Comparison of ENCODE assay signal across 17 cellular contexts in the genomic region with DNA sequence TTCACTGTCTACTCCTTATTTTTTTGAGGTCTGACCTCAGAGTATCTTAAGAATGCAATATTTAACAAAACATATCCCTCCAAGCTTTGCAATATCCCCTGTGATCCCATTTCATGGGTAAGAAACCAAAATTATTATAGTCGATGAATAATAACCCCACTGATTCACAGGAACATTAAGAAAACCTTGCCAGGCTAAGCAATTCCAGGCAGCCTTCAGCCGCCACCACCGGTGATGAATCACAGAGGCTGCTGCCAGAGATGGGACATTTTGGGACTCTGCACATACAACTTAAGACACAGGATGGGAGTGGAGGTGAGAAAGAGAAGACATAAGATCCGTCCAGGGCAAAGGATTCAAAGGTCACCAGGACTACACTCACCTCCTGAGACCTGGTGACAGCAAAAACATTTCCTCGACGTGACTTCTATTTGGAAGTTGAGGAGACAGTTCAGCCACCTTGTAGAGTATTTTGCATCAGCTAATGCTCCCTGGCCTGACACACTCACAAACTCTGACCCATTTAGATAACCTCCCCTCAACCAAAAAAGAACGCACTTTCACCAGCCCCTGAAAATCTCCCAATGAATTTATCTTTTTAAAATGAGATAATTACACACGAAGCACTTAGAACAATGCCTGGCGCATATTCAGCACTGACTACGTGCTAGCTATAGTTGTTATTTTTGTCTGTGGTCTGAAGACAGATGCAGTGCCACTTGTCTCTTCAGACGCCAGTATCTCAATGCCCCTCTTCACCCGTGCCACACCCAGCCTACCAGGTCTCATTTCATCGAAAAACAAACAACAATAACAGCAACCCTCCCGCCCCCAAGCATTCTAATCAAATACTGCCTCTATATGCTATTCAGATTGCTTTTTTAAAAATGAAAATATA. TPM values are rescaled to one million over a fixed set of nuclear protein-coding genes. Genes with fewer than 3 reads are reported as not detected.
DNase-seq lines count a peak whose midpoint lies in the region; ATAC-seq and TF ChIP-seq lines count a peak whose summit lies in the region.
"Had no signal": no experiment of that assay in that cellular context is flagged by ENCODE, and none has a peak within 500 bp of the region (broad histone marks: within the 10 kb centered on the region; RNA-seq: fewer than 3 reads in every experiment).

No MANE protein-coding gene starts in this region.

- H3K36me3 Mint-ChIP-seq in activated T-cell treated with anti-CD3 and anti-CD28 coated beads, Interleukin-2, amount 50 U/mL, for 72 hours (ENCODE audit: insufficient read depth in 2 of 2), result no peaks in the 10 kb centered on the region
- H3K36me3 Mint-ChIP-seq: activated CD8-positive, alpha-beta memory T cell treated with anti-CD3 and anti-CD28 coated beads, Interleukin-2, amount 10 ng/mL, durations not matched to agents 7 days and 5 days; T-cell; WTC11 had no signal

- H3K4me3 Mint-ChIP-seq in activated T-cell treated with anti-CD3 and anti-CD28 coated beads, Interleukin-2, amount 50 U/mL, for 72 hours, result no peak overlapping the region
- H3K4me3 Mint-ChIP-seq: activated CD8-positive, alpha-beta memory T cell treated with anti-CD3 and anti-CD28 coated beads, Interleukin-2, amount 10 ng/mL, durations not matched to agents 7 days and 5 days; endodermal cell; T-cell; WTC11 had no signal

- TF ChIP-seq CTCF in fibroblast of mammary gland (conservative IDR thresholded peaks at IDR 0.05; ENCODE audit: control insufficient read depth, insufficient read depth, low read depth, low read length), result no peak

- H3K27ac Mint-ChIP-seq in activated T-cell treated with anti-CD3 and anti-CD28 coated beads, Interleukin-2, amount 50 U/mL, for 72 hours, result no peak overlapping the region
- H3K27ac Mint-ChIP-seq: activated CD8-positive, alpha-beta memory T cell treated with anti-CD3 and anti-CD28 coated beads, Interleukin-2, amount 10 ng/mL, durations not matched to agents 7 days and 5 days; endodermal cell; T-cell; WTC11 had no signal

- H3K9me3 Mint-ChIP-seq in activated T-cell treated with anti-CD3 and anti-CD28 coated beads, Interleukin-2, amount 50 U/mL, for 72 hours, result no peaks in the 10 kb centered on the region
- H3K9me3 Mint-ChIP-seq: endodermal cell, T-cell, WTC11 had no signal

- ATAC-seq in HG03097 (IDR thresholded peaks at IDR 0.05; ENCODE audit: low FRiP score, unreplicated experiment), result no peak
- no peak for ATAC-seq in activated T-cell treated with anti-CD3 and anti-CD28 coated beads, Interleukin-2, amount 50 U/mL, for 72 hours (replicated peaks in 1 of 2)
- ATAC-seq: activated CD8-positive, alpha-beta memory T cell treated with anti-CD3 and anti-CD28 coated beads, Interleukin-2, amount 10 ng/mL, durations not matched to agents 7 days and 5 days; HepG2; T-cell had no signal

- no peaks in the 10 kb centered on the region for H3K4me1 Mint-ChIP-seq in activated T-cell treated with anti-CD3 and anti-CD28 coated beads, Interleukin-2, amount 50 U/mL, for 72 hours (ENCODE audit: low read depth)
- H3K4me1 Mint-ChIP-seq: activated CD8-positive, alpha-beta memory T cell treated with anti-CD3 and anti-CD28 coated beads, Interleukin-2, amount 10 ng/mL, durations not matched to agents 7 days and 5 days; T-cell had no signal

- no peaks in the 10 kb centered on the region for H3K27me3 Mint-ChIP-seq in activated T-cell treated with anti-CD3 and anti-CD28 coated beads, Interleukin-2, amount 50 U/mL, for 72 hours (ENCODE audit: low read depth)

- DNase-seq in EL, result peak; percentile 42
- DNase-seq in NCI-H748 treated with DMSO at 0.1 percent for 48 hours (lab: John Stamatoyannopoulos, UW), result peak; percentile 6
- DNase-seq in fibroblast of mammary gland (ENCODE audit: low read depth), result peak; percentile 53
- DNase-seq in posterior cingulate gyrus, result peak in 7 of 10 donors; percentile 7 to 89 (median 31)
- DNase-seq in Ammon's horn (ENCODE audit: low spot score), result no peak
- no peak for DNase-seq in NCI-H187 treated with DMSO at 0.1 percent for 48 hours (lab: John Stamatoyannopoulos, UW)
- no peak for DNase-seq in activated T-cell treated with anti-CD3 and anti-CD28 coated beads, Interleukin-2, amount 50 U/mL, for 72 hours
- DNase-seq: activated CD8-positive, alpha-beta memory T cell treated with anti-CD3 and anti-CD28 coated beads, Interleukin-2, amount 10 ng/mL, durations not matched to agents 7 days and 5 days; activated gamma-delta T cell treated with Interleukin-2 at 50 U/mL for 16 hours; endodermal cell; H7; NCI-H510A treated with DMSO at 0.1 percent for 48 hours; stimulated activated naive CD4-positive, alpha-beta T cell treated with Interleukin-2 at 50 U/mL for 16 hours; T-cell had no signal

- no peak overlapping the region for H3K4me3 ChIP-seq in fibroblast of mammary gland (ENCODE audit: control insufficient read depth, low read depth, low read length)

- intact Hi-C loops in posterior cingulate gyrus (cut with DNase I), result no loop called here

RNA-seq across cellular contexts. Expression of gene OVAAL, which starts 17.8 kb away (rescaled TPM):
- total RNA-seq in activated T-cell treated with anti-CD3 and anti-CD28 coated beads, Interleukin-2, amount 50 U/mL, for 72 hours, result not detected
- total RNA-seq: activated CD8-positive, alpha-beta memory T cell treated with anti-CD3 and anti-CD28 coated beads, Interleukin-2, amount 10 ng/mL, durations not matched to agents 7 days and 5 days; endodermal cell; H7; HepG2; T-cell; WTC11 had no signal

RNA-seq across cellular contexts. Expression of gene ACBD6, which starts 38.6 kb away (rescaled TPM):
- total RNA-seq in activated T-cell treated with anti-CD3 and anti-CD28 coated beads, Interleukin-2, amount 50 U/mL, for 72 hours, result 10 to 100 TPM; 58.2 to 59.8 TPM

Comparison
In these comparisons a context has a peak if more than half of its experiments do, and no peak if none do; other contexts are left out.
1. DNase-seq: peak in EL (single experiment), NCI-H748 treated with DMSO at 0.1 percent for 48 hours (single experiment), fibroblast of mammary gland (single experiment) and posterior cingulate gyrus (7 of 10); none in Ammon's horn (single experiment), NCI-H187 treated with DMSO at 0.1 percent for 48 hours (single experiment) and activated T-cell treated with anti-CD3 and anti-CD28 coated beads, Interleukin-2, amount 50 U/mL, for 72 hours (0 of 2).